Comparison of ENCODE assay signal across 12 cellular contexts in genomic region chr20:62590301-62591121, GRCh38. TPM values are rescaled to one million over a fixed set of nuclear protein-coding genes. Genes with fewer than 3 reads are reported as not detected.
DNase-seq lines count a peak whose midpoint lies in the region; ATAC-seq and TF ChIP-seq lines count a peak whose summit lies in the region.
"Had no signal": no experiment of that assay in that cellular context is flagged by ENCODE, and none has a peak within 500 bp of the region (broad histone marks: within the 10 kb centered on the region; RNA-seq: fewer than 3 reads in every experiment).

No MANE protein-coding gene starts in this region.

- peaks cover 7% of the 10 kb centered on the region for H3K27me3 Mint-ChIP-seq in endothelial cell (ENCODE audit: unreplicated experiment)

- POLR2A ChIA-PET in SK-N-SH (lab: Yijun Ruan, JAX) = no interaction called here

- no peak overlapping the region for H3K9ac ChIP-seq in SK-N-SH

- H2AFZ ChIP-seq in SK-N-SH (ENCODE audit: low read depth) = no peak overlapping the region
- H2AFZ ChIP-seq: GM23338 had no signal

- TF ChIP-seq CTCF in SK-N-SH (IDR thresholded peaks at IDR 0.05) (no peak), fibroblast of the aortic adventitia (IDR thresholded peaks at IDR 0.05; ENCODE audit: insufficient read depth, low read length) (no peak), retinal pigment epithelial cell (conservative IDR thresholded peaks at IDR 0.05; ENCODE audit: low read depth, low read length) (no peak), endothelial cell (IDR thresholded peaks at IDR 0.05; ENCODE audit: unreplicated experiment) (no peak)

- H3K4me2 ChIP-seq in SK-N-SH = no peak overlapping the region
- H3K4me2 ChIP-seq: GM23338 had no signal

- no peak for TF ChIP-seq EP300 in SK-N-SH (IDR thresholded peaks at IDR 0.05; ENCODE audit: borderline replicate concordance in 1 of 2, low read depth in 1 of 2, low read length in 1 of 2)

- no peak overlapping the region for H3K4me3 ChIP-seq in SK-N-SH (ENCODE audit: low read depth in 2 of 2, low read length in 1 of 2)
- H3K4me3 ChIP-seq in fibroblast of the aortic adventitia (ENCODE audit: low read depth, low read length) = no peak overlapping the region
- H3K4me3 ChIP-seq in retinal pigment epithelial cell (ENCODE audit: low read length) = no peak overlapping the region
- H3K4me3 ChIP-seq: GM23338 had no signal

- no peaks in the 10 kb centered on the region for H3K27me3 ChIP-seq in SK-N-SH (ENCODE audit: insufficient read depth)

- DNase-seq in HCEC 1CT (peak; percentile 69), SK-N-SH (no peak), fibroblast of the aortic adventitia (ENCODE audit: low read depth) (peak; percentile 77), retinal pigment epithelial cell (ENCODE audit: low read depth) (peak; percentile 34), endothelial cell (ENCODE audit: low spot score) (no peak), germinal center (ENCODE audit: low spot score) (no peak), GM19238 (ENCODE audit: insufficient read length, low spot score) (no peak)
- DNase-seq: activated T-cell treated with anti-CD3 and anti-CD28 coated beads, Interleukin-2, amount 50 U/mL, for 48 hours; DMS79; NCI-H1417 had no signal

- no peaks in the 10 kb centered on the region for H3K36me3 Mint-ChIP-seq in endothelial cell (ENCODE audit: low read depth, unreplicated experiment)

- no peaks in the 10 kb centered on the region for H3K79me2 ChIP-seq in SK-N-SH (ENCODE audit: insufficient read depth)

- ATAC-seq in GM19397 (IDR thresholded peaks at IDR 0.05; ENCODE audit: unreplicated experiment) = no peak
- ATAC-seq: GM23338 had no signal

- H3K27ac Mint-ChIP-seq in endothelial cell (ENCODE audit: unreplicated experiment) = no peak overlapping the region
- H3K27ac Mint-ChIP-seq: GM23338 had no signal

- no peaks in the 10 kb centered on the region for H4K20me1 ChIP-seq in SK-N-SH (ENCODE audit: insufficient read depth)

- no peaks in the 10 kb centered on the region for H3K9me3 ChIP-seq in SK-N-SH

- no peak overlapping the region for H3K27ac ChIP-seq in SK-N-SH (ENCODE audit: low read depth in 2 of 2, low read length in 1 of 2)

- no peaks in the 10 kb centered on the region; a peak in 1 of 4 replicates for H3K4me1 ChIP-seq in SK-N-SH (ENCODE audit: control insufficient read depth in 1 of 2, insufficient read depth in 2 of 2, low read depth in 1 of 2, low read length in 1 of 2)

- 62% methylated on average over 16 of the region's 23 CpGs for WGBS in SK-N-SH (ENCODE audit: low lambda C conversion rate)

- H3K4me3 Mint-ChIP-seq in endothelial cell (ENCODE audit: unreplicated experiment) = no peak overlapping the region
- H3K4me3 Mint-ChIP-seq: GM23338 had no signal

- no peak for TF ChIP-seq RAD21 in SK-N-SH (IDR thresholded peaks at IDR 0.05; ENCODE audit: low read length)

- no peaks in the 10 kb centered on the region for H3K36me3 ChIP-seq in SK-N-SH (replicated peaks in 1 of 2; ENCODE audit: control insufficient read depth in 1 of 2, insufficient read depth in 2 of 2, low read length in 1 of 2)

- no peaks in the 10 kb centered on the region for H3K4me1 Mint-ChIP-seq in endothelial cell (ENCODE audit: unreplicated experiment)
- H3K4me1 Mint-ChIP-seq: GM23338 had no signal

- H3K9me2 ChIP-seq in SK-N-SH = no peaks in the 10 kb centered on the region

- no peaks in the 10 kb centered on the region for H3K9me3 Mint-ChIP-seq in endothelial cell (ENCODE audit: unreplicated experiment)
- H3K9me3 Mint-ChIP-seq: GM23338 had no signal

- no peaks in the 10 kb centered on the region for H3F3A ChIP-seq in SK-N-SH (replicated peaks; ENCODE audit: insufficient read depth)

- CTCF ChIA-PET in SK-N-SH (lab: Yijun Ruan, JAX) = interaction anchor here (0.8 to 1.4 kb wide), 2 partner anchors 27 to 91 kb away, joined by 3 to 4 read pairs; no protein-coding TSS in a partner anchor

TF ChIP-seq in SK-N-SH, 30 proteins besides CTCF, POLR2A, EP300 and RAD21:
- TF ChIP-seq USF1 (IDR thresholded peaks at IDR 0.05; ENCODE audit: borderline replicate concordance, low read depth) (no peak), FOXJ3 (CRISPR knock-in tag; IDR thresholded peaks at IDR 0.05) (no peak), FOSL2 (IDR thresholded peaks at IDR 0.05; ENCODE audit: borderline replicate concordance, low read depth) (no peak), TEAD4 (IDR thresholded peaks at IDR 0.05; ENCODE audit: borderline replicate concordance, insufficient read depth) (no peak), FOXM1 (IDR thresholded peaks at IDR 0.05; ENCODE audit: low read depth) (no peak), RXRA (IDR thresholded peaks at IDR 0.05; ENCODE audit: borderline replicate concordance, low read depth) (peak; percentile 29; the same call in 1 of the 2 replicates), SMC3 (IDR thresholded peaks at IDR 0.05; ENCODE audit: low read depth, low read length) (no peak), CHD2 (IDR thresholded peaks at IDR 0.05; ENCODE audit: low read length, partially characterized antibody) (no peak), MAX (IDR thresholded peaks at IDR 0.05; ENCODE audit: low read depth) (peak; percentile 47; the same call in 1 of the 2 replicates), GATA2 (CRISPR knock-in tag; IDR thresholded peaks at IDR 0.05) (no peak), NFIC (IDR thresholded peaks at IDR 0.05; ENCODE audit: borderline replicate concordance) (peak; percentile 68)
- TF ChIP-seq, protein P1, sequence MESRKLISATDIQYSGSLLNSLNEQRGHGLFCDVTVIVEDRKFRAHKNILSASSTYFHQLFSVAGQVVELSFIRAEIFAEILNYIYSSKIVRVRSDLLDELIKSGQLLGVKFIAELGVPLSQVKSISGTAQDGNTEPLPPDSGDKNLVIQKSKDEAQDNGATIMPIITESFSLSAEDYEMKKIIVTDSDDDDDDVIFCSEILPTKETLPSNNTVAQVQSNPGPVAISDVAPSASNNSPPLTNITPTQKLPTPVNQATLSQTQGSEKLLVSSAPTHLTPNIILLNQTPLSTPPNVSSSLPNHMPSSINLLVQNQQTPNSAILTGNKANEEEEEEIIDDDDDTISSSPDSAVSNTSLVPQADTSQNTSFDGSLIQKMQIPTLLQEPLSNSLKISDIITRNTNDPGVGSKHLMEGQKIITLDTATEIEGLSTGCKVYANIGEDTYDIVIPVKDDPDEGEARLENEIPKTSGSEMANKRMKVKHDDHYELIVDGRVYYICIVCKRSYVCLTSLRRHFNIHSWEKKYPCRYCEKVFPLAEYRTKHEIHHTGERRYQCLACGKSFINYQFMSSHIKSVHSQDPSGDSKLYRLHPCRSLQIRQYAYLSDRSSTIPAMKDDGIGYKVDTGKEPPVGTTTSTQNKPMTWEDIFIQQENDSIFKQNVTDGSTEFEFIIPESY (IDR thresholded peaks at IDR 0.05; ENCODE audit: borderline replicate concordance, low read depth) = no peak

RNA-seq across cellular contexts. Expression of gene SLCO4A1, which starts 51.8 kb away (rescaled TPM):
- 0.33 and 0.36 TPM in 2 replicates for polyA plus RNA-seq in SK-N-SH (2012; rRNA removed)
- polyA plus RNA-seq in SK-N-SH (2012; cell fraction: cytosol; rRNA removed) = 0.19 and 0.42 TPM in 2 replicates
- polyA plus RNA-seq in SK-N-SH (2012; cell fraction: nucleus; rRNA removed) = 0.55 and 0.91 TPM in 2 replicates
- total RNA-seq in fibroblast of the aortic adventitia (ENCODE audit: low replicate concordance) = 0.72 and 0.90 TPM in 2 replicates
- 1.4 TPM for total RNA-seq in endothelial cell (ENCODE audit: unreplicated experiment)

Comparison
In these comparisons a context has a peak if more than half of its experiments do, and no peak if none do; other contexts are left out.
1. DNase-seq: peak in HCEC 1CT (single experiment), fibroblast of the aortic adventitia (single experiment) and retinal pigment epithelial cell (single experiment); none in SK-N-SH (single experiment), endothelial cell (single experiment), germinal center (single experiment) and GM19238 (single experiment).